In the genomic region with DNA sequence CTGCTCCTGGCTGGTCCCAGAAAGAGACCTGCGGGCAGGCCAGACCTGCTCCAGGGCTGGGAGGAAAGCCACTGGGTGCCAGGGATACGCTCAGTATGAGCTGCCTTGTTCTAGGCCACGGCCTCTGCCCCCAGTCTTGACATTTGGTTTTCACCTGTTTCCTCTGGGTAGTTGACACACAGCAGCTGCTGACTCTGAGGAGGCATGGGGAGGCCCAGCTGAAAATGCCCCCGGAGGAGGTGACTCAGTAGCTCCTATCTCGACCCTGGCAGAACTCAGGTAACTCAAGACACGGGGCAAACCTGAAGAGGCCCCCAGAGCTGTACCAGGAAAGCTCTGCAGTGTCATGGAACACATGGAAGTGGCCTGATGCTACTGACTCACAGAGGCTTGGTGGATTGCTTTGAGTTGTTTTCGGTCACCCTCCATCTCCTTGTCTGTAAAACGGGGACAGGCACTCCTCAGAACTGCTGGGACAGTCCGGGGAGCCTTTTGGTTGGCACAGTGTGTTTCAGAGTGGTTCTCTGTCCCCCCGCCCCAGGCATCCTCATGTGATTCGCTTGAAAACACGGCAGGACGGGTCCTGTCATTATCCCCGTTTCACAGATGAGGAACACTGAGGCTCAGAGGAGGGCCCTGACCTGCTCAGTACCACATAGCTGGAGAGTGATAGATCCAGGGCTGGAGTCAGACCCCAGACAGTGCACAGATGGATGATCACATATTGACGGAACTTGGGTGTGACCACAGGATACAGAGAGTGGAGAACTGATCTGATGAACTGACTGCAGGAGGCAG, we compare ENCODE assay signal across 11 cellular contexts. TPM values are rescaled to one million over a fixed set of nuclear protein-coding genes. Genes with fewer than 3 reads are reported as not detected.
A peak's percentile ranks its signal among the peaks of the same experiment; 100 is the strongest.
DNase-seq lines count a peak whose midpoint lies in the region; TF ChIP-seq lines count a peak whose summit lies in the region.
"Had no signal": no experiment of that assay in that cellular context is flagged by ENCODE, and none has a peak within 500 bp of the region (broad histone marks: within the 10 kb centered on the region; RNA-seq: fewer than 3 reads in every experiment).

No MANE protein-coding gene starts in this region.

- peaks cover 28% of the 10 kb centered on the region for H3K4me1 ChIP-seq in CD8-positive, alpha-beta memory T cell (ENCODE audit: insufficient read depth, low read length)
- H3K4me1 ChIP-seq in sigmoid colon, result no peaks in the 10 kb centered on the region

- H3K4me3 Mint-ChIP-seq in CD8-positive, alpha-beta memory T cell, result peak overlapping the region in 2 of 7 donors; percentile 23 to 32
- H3K4me3 Mint-ChIP-seq in activated naive CD8-positive, alpha-beta T cell treated with anti-CD3 and anti-CD28 coated beads for 36 hours, result peak overlapping the region; percentile 16

- TF ChIP-seq EP300 in sigmoid colon (IDR thresholded peaks at IDR 0.05), result no peak

- H3K9me3 ChIP-seq in CD8-positive, alpha-beta memory T cell (ENCODE audit: low read length), result no peaks in the 10 kb centered on the region
- H3K9me3 ChIP-seq in KOPT-K1 (ENCODE audit: insufficient read depth, low read length, poor library complexity, severe bottlenecking) (no peaks in the 10 kb centered on the region), sigmoid colon (no peaks in the 10 kb centered on the region), WERI-Rb-1 (ENCODE audit: severe bottlenecking) (no peaks in the 10 kb centered on the region)
- H3K9me3 ChIP-seq: breast epithelium had no signal

- 81 to 89% methylated on average over 15 of the region's 15 CpGs for WGBS in sigmoid colon, 2 donors

- CTCF ChIA-PET in CD8-positive, alpha-beta memory T cell (lab: Charles Lee), result interaction anchor here (1.0 to 2.9 kb wide), 4 partner anchors 24 to 38 kb away, joined by 3 to 13 read pairs (median 4); no protein-coding TSS in a partner anchor

- POLR2A ChIA-PET in CD8-positive, alpha-beta memory T cell (lab: Charles Lee), result no interaction called here

- peak overlapping the region in 7 of 8 donors; percentile 19 to 77 (median 72) for H3K27ac Mint-ChIP-seq in CD8-positive, alpha-beta memory T cell
- peak overlapping the region; percentile 83 for H3K27ac Mint-ChIP-seq in activated naive CD8-positive, alpha-beta T cell treated with anti-CD3 and anti-CD28 coated beads for 36 hours

- intact Hi-C loops in sigmoid colon (cut with DNase I), result no loop called here

- no peak for TF ChIP-seq POLR2A in sigmoid colon (IDR thresholded peaks at IDR 0.05)

- H3K27me3 ChIP-seq in CD8-positive, alpha-beta memory T cell (ENCODE audit: insufficient read depth, low read length, poor library complexity, severe bottlenecking), result no peaks in the 10 kb centered on the region
- H3K27me3 ChIP-seq in sigmoid colon, result peaks cover 0 to 5% (median 0%) of the 10 kb centered on the region in 3 donors
- H3K27me3 ChIP-seq in WERI-Rb-1 (ENCODE audit: insufficient read depth, low read depth, severe bottlenecking), result no peaks in the 10 kb centered on the region
- H3K27me3 ChIP-seq: breast epithelium had no signal

- peak in 1 of 5 donors; percentile 48 for DNase-seq in CD8-positive, alpha-beta memory T cell
- DNase-seq in activated naive CD8-positive, alpha-beta T cell treated with anti-CD3 and anti-CD28 coated beads for 36 hours, result peak; percentile 76
- DNase-seq in sigmoid colon (peak; percentile 39), WERI-Rb-1 (no peak), NCI-H446 treated with DMSO at 0.1 percent for 48 hours (lab: John Stamatoyannopoulos, UW) (no peak), NCI-H748 (lab: John Stamatoyannopoulos, UW; ENCODE audit: unreplicated experiment) (no peak), NOMO-1 (lab: John Stamatoyannopoulos, UW; ENCODE audit: unreplicated experiment in 2 of 2) (no peak)
- DNase-seq: SHP77 had no signal

- TF ChIP-seq CTCF in sigmoid colon (IDR thresholded peaks at IDR 0.05) (no peak), WERI-Rb-1 (IDR thresholded peaks at IDR 0.05; ENCODE audit: low read depth, low read length) (no peak)

- H3K27ac ChIP-seq in CD8-positive, alpha-beta memory T cell (ENCODE audit: low read depth, low read length), result no peak overlapping the region
- H3K27ac ChIP-seq in KOPT-K1 (ENCODE audit: low read depth, low read length, poor library complexity, severe bottlenecking) (peak overlapping the region; percentile 56), sigmoid colon (no peak overlapping the region), WERI-Rb-1 (no peak overlapping the region)
- H3K27ac ChIP-seq: breast epithelium had no signal

- H3K27me3 Mint-ChIP-seq in CD8-positive, alpha-beta memory T cell, result no peaks in the 10 kb centered on the region
- H3K27me3 Mint-ChIP-seq in activated naive CD8-positive, alpha-beta T cell treated with anti-CD3 and anti-CD28 coated beads for 36 hours, result no peaks in the 10 kb centered on the region

- no peaks in the 10 kb centered on the region for H3K9me3 Mint-ChIP-seq in CD8-positive, alpha-beta memory T cell
- no peaks in the 10 kb centered on the region for H3K9me3 Mint-ChIP-seq in activated naive CD8-positive, alpha-beta T cell treated with anti-CD3 and anti-CD28 coated beads for 36 hours

- no peak overlapping the region for H3K4me3 ChIP-seq in CD8-positive, alpha-beta memory T cell (ENCODE audit: low read length)
- H3K4me3 ChIP-seq in sigmoid colon, result no peak overlapping the region
- no peak overlapping the region for H3K4me3 ChIP-seq in WERI-Rb-1 (ENCODE audit: low read depth, low read length)
- H3K4me3 ChIP-seq: breast epithelium had no signal

- peaks cover 50 to 71% (median 54%) of the 10 kb centered on the region in 3 donors for H3K4me1 Mint-ChIP-seq in CD8-positive, alpha-beta memory T cell
- peaks cover 47% of the 10 kb centered on the region for H3K4me1 Mint-ChIP-seq in activated naive CD8-positive, alpha-beta T cell treated with anti-CD3 and anti-CD28 coated beads for 36 hours

- H3K36me3 ChIP-seq in CD8-positive, alpha-beta memory T cell (ENCODE audit: insufficient read depth, low read length), result no peaks in the 10 kb centered on the region
- H3K36me3 ChIP-seq in KOPT-K1 (ENCODE audit: insufficient read depth, low read length) (no peaks in the 10 kb centered on the region), sigmoid colon (no peaks in the 10 kb centered on the region), WERI-Rb-1 (no peaks in the 10 kb centered on the region)
- H3K36me3 ChIP-seq: breast epithelium had no signal

- H3K36me3 Mint-ChIP-seq in CD8-positive, alpha-beta memory T cell, result peaks cover 0 to 7% (median 0%) of the 10 kb centered on the region in 3 donors
- peaks cover 2% of the 10 kb centered on the region for H3K36me3 Mint-ChIP-seq in activated naive CD8-positive, alpha-beta T cell treated with anti-CD3 and anti-CD28 coated beads for 36 hours

RNA-seq across cellular contexts. Expression of gene ADGRG1, which starts 13.7 kb away (rescaled TPM):
- total RNA-seq in CD8-positive, alpha-beta memory T cell, result 10 to 100 TPM; 25.8 to 29.8 TPM
- 51.9 TPM for polyA plus RNA-seq in CD8-positive, alpha-beta memory T cell
- 1 to 10 TPM; 2.8 to 3.0 TPM for total RNA-seq in activated naive CD8-positive, alpha-beta T cell treated with anti-CD3 and anti-CD28 coated beads for 36 hours
- 1 to 10 TPM; 5.0 to 8.0 (median 6.7) TPM for total RNA-seq in sigmoid colon
- 10 to 100 TPM in 1 of 3 donors, 1 to 10 TPM in 2; 5.3 to 36.3 (median 7.8) TPM for polyA plus RNA-seq in sigmoid colon

RNA-seq across cellular contexts. Expression of gene ADGRG3, which starts 53.4 kb away (rescaled TPM):
- total RNA-seq in CD8-positive, alpha-beta memory T cell, result not detected
- polyA plus RNA-seq in CD8-positive, alpha-beta memory T cell, result not detected
- total RNA-seq in activated naive CD8-positive, alpha-beta T cell treated with anti-CD3 and anti-CD28 coated beads for 36 hours, result not detected
- total RNA-seq in sigmoid colon, result 1 to 10 TPM; 3.0 to 6.6 (median 4.9) TPM
- polyA plus RNA-seq in sigmoid colon, result 1 to 10 TPM in 2 of 3 donors, under 1 TPM in 1; 0.69 to 3.6 (median 2.4) TPM
- total RNA-seq: renal cortical epithelial cell had no signal

Comparison
In these comparisons a context has a peak if more than half of its experiments do, and no peak if none do; other contexts are left out.
1. DNase-seq: peak in activated naive CD8-positive, alpha-beta T cell treated with anti-CD3 and anti-CD28 coated beads for 36 hours (single experiment) and sigmoid colon (single experiment); none in WERI-Rb-1 (single experiment), NCI-H446 treated with DMSO at 0.1 percent for 48 hours (single experiment), NCI-H748 (single experiment) and NOMO-1 (0 of 2).